ENCODE assay signal across 1 cellular context in the genomic region with DNA sequence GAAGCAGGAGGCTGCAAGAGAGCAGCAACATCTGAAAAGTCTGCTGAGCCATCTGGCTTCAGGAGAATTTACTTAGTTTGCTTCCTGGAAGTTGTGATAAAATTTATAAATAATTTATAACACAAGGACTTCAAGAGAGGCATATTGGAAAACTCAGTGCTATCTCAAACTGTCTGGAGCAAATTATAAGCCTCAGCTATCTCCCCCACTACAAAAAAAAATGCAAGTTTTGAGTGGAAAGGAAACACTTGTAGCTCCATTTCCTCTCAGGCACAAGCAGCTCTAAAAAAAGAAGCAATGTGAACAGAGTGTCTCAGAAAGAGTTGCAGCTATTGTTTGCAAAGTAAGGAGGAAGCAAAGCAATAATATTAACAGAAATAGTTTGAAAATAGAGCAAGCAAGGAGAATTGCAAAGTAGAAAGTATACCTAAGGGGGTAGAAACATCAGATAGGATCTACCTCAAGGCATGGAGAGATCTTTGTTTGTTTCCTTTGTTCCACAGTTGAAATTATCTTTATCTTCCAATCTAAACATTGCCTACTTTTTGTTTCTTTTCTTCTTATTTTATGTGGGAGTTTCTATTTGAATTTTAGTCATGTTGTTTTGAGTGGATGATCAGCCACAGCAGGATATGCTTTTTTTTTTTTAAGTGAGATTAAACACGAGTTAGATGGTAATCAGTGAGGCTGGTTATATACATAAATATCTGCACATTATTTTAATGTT.
TF ChIP-seq lines count a peak whose summit lies in the region.

No MANE protein-coding gene starts in this region.

TF ChIP-seq in HCT116, 20 proteins besides CTCF, POLR2A, EP300 and RAD21:
- TF ChIP-seq SIN3A (IDR thresholded peaks at IDR 0.05; ENCODE audit: low read depth) (no peak), ZNF274 (IDR thresholded peaks at IDR 0.05; ENCODE audit: low read depth, low read length) (no peak), SRF (IDR thresholded peaks at IDR 0.05; ENCODE audit: low read depth) (no peak), CBX3 (IDR thresholded peaks at IDR 0.05; ENCODE audit: low read depth) (no peak), CEBPB (IDR thresholded peaks at IDR 0.05; ENCODE audit: low read depth) (no peak)
TF ChIP-seq in HCT116: peak in this region for 0.
